ENCODE assay signal across 9 cellular contexts in genomic region chr1:222048030-222048632, GRCh38.
DNase-seq lines count a peak whose midpoint lies in the region; ATAC-seq and TF ChIP-seq lines count a peak whose summit lies in the region.
"Had no signal": no experiment of that assay in that cellular context is flagged by ENCODE, and none has a peak within 500 bp of the region (broad histone marks: within the 10 kb centered on the region; RNA-seq: fewer than 3 reads in every experiment).

No MANE protein-coding gene starts in this region.

- H3K9me3 ChIP-seq in prostate gland (no peaks in the 10 kb centered on the region), psoas muscle (no peaks in the 10 kb centered on the region)
- H3K9me3 ChIP-seq: colonic mucosa had no signal

- peaks cover 44% of the 10 kb centered on the region for H3K4me1 Mint-ChIP-seq in nephron

- H3K27me3 ChIP-seq in prostate gland (replicated peaks; ENCODE audit: insufficient read depth), result no peaks in the 10 kb centered on the region
- no peaks in the 10 kb centered on the region for H3K27me3 ChIP-seq in psoas muscle (ENCODE audit: insufficient read depth in 3 of 3, low read length in 2 of 3)
- H3K27me3 ChIP-seq: colonic mucosa had no signal

- no peak overlapping the region for H3K27ac ChIP-seq in prostate gland
- H3K27ac ChIP-seq in psoas muscle, result no peak overlapping the region
- H3K27ac ChIP-seq: colonic mucosa had no signal

- intact Hi-C loops in prostate gland (cut with DNase I), result no loop called here
- intact Hi-C loops in psoas muscle (cut with DNase I), result loop anchor here (10.0 kb wide), 2 partner anchors 117 to 303 kb away; partner anchors contain the start of gene DUSP10 (in 1 of the 2)

- no peak for TF ChIP-seq POLR2A in prostate gland (IDR thresholded peaks at IDR 0.05)

- H3K9me3 Mint-ChIP-seq in nephron, result no peaks in the 10 kb centered on the region

- H3K36me3 Mint-ChIP-seq in nephron (ENCODE audit: low read depth), result no peaks in the 10 kb centered on the region

- H3K36me3 ChIP-seq in prostate gland, result no peaks in the 10 kb centered on the region
- H3K36me3 ChIP-seq in psoas muscle (ENCODE audit: insufficient read depth in 1 of 2, low read depth in 1 of 2), result no peaks in the 10 kb centered on the region
- H3K36me3 ChIP-seq: colonic mucosa had no signal

- no peaks in the 10 kb centered on the region for H3K4me1 ChIP-seq in prostate gland (replicated peaks)
- peaks cover 15% of the 10 kb centered on the region for H3K4me1 ChIP-seq in psoas muscle
- H3K4me1 ChIP-seq: colonic mucosa had no signal

- H3K27ac Mint-ChIP-seq in nephron, result peak overlapping the region; percentile 34 to 73 (median 54)

- DNase-seq in RPMI7951 (ENCODE audit: low read depth) (peak; percentile 87), prostate gland (ENCODE audit: low spot score) (no peak), NCI-H1105 treated with DMSO at 0.1 percent for 48 hours (lab: John Stamatoyannopoulos, UW) (no peak), psoas muscle (no peak)
- DNase-seq: colonic mucosa had no signal

- no peak for TF ChIP-seq CTCF in nephron (IDR thresholded peaks at IDR 0.05; ENCODE audit: unreplicated experiment in 3 of 3)
- TF ChIP-seq CTCF in prostate gland (IDR thresholded peaks at IDR 0.05), result no peak
- TF ChIP-seq CTCF in psoas muscle (IDR thresholded peaks at IDR 0.05), result no peak

- H3K4me3 ChIP-seq in prostate gland, result no peak overlapping the region
- no peak overlapping the region for H3K4me3 ChIP-seq in psoas muscle
- H3K4me3 ChIP-seq: colonic mucosa had no signal

- ATAC-seq in GM18909 (IDR thresholded peaks at IDR 0.05; ENCODE audit: poor library complexity, unreplicated experiment) (peak; percentile 90), HG02973 (IDR thresholded peaks at IDR 0.05; ENCODE audit: unreplicated experiment) (peak; percentile 81), HG02798 (IDR thresholded peaks at IDR 0.05; ENCODE audit: poor library complexity, unreplicated experiment) (no peak), psoas muscle (no peak)

- H3K27me3 Mint-ChIP-seq in nephron (ENCODE audit: low read depth), result peaks cover 15% of the 10 kb centered on the region

- 62% methylated on average over 4 of the region's 4 CpGs for WGBS in prostate gland
- WGBS in psoas muscle, 3 donors, result 69 to 74% (median 70%) methylated on average over 4 of the region's 4 CpGs

- no peak overlapping the region for H3K4me3 Mint-ChIP-seq in nephron

Comparison
In these comparisons a context has a peak if more than half of its experiments do, and no peak if none do; other contexts are left out.
1. ATAC-seq: peak in GM18909 (single experiment) and HG02973 (single experiment); none in HG02798 (single experiment) and psoas muscle (0 of 4).